In genomic region chr13:48505597-48506091, GRCh38 we compare ENCODE assay signal across 1 cellular context.
TF ChIP-seq lines count a peak whose summit lies in the region.

No MANE protein-coding gene starts in this region.

TF ChIP-seq in GM12878, 131 proteins besides CTCF, POLR2A, EP300 and RAD21 (continued from another document and continues in another):
- TF ChIP-seq, protein P1, sequence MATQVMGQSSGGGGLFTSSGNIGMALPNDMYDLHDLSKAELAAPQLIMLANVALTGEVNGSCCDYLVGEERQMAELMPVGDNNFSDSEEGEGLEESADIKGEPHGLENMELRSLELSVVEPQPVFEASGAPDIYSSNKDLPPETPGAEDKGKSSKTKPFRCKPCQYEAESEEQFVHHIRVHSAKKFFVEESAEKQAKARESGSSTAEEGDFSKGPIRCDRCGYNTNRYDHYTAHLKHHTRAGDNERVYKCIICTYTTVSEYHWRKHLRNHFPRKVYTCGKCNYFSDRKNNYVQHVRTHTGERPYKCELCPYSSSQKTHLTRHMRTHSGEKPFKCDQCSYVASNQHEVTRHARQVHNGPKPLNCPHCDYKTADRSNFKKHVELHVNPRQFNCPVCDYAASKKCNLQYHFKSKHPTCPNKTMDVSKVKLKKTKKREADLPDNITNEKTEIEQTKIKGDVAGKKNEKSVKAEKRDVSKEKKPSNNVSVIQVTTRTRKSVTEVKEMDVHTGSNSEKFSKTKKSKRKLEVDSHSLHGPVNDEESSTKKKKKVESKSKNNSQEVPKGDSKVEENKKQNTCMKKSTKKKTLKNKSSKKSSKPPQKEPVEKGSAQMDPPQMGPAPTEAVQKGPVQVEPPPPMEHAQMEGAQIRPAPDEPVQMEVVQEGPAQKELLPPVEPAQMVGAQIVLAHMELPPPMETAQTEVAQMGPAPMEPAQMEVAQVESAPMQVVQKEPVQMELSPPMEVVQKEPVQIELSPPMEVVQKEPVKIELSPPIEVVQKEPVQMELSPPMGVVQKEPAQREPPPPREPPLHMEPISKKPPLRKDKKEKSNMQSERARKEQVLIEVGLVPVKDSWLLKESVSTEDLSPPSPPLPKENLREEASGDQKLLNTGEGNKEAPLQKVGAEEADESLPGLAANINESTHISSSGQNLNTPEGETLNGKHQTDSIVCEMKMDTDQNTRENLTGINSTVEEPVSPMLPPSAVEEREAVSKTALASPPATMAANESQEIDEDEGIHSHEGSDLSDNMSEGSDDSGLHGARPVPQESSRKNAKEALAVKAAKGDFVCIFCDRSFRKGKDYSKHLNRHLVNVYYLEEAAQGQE (IDR thresholded peaks at IDR 0.05; ENCODE audit: low read depth, low read length), result no peak
- TF ChIP-seq BCL11A (IDR thresholded peaks at IDR 0.05; ENCODE audit: low read depth, low read length), result peak; percentile 74; the same call in 1 of the 2 replicates
- 0 out of 2 replicates have a peak, but pooled peaks have one; percentile 31 for TF ChIP-seq NBN (IDR thresholded peaks at IDR 0.05)
- peak; percentile 35 for TF ChIP-seq SKIL (IDR thresholded peaks at IDR 0.05; ENCODE audit: low read depth, poor library complexity, severe bottlenecking)
- TF ChIP-seq NR2C2 (IDR thresholded peaks at IDR 0.05; ENCODE audit: borderline replicate concordance, control insufficient read depth, insufficient read length, low read depth), result no peak
- peak; percentile 60; the same call in 1 of the 2 replicates for TF ChIP-seq CHD2 (IDR thresholded peaks at IDR 0.05; ENCODE audit: borderline replicate concordance, low read depth, low read length)
- TF ChIP-seq TBL1XR1 (IDR thresholded peaks at IDR 0.05; ENCODE audit: low read depth, low read length), result peak; percentile 61; the same call in 1 of the 2 replicates
- peak; percentile 83 for TF ChIP-seq CBFB (IDR thresholded peaks at IDR 0.05; ENCODE audit: low read depth)
- peak in 1 of 2 experiments; percentile 75; a peak in 2 of 4 replicates for TF ChIP-seq SRF (IDR thresholded peaks at IDR 0.05; ENCODE audit: low read depth in 2 of 2, low read length in 2 of 2)
- peak; percentile 97 for TF ChIP-seq PAX5 (IDR thresholded peaks at IDR 0.05; ENCODE audit: borderline replicate concordance, low read depth, low read length)
- TF ChIP-seq BACH1 (IDR thresholded peaks at IDR 0.05; ENCODE audit: borderline replicate concordance), result no peak
- TF ChIP-seq POU2F2 (IDR thresholded peaks at IDR 0.05; ENCODE audit: borderline replicate concordance, low read depth, low read length), result peak; percentile 64; the same call in 2 of the 3 replicates
- peak; percentile 74 for TF ChIP-seq MTA2 (IDR thresholded peaks at IDR 0.05; ENCODE audit: low read depth)
- peak; percentile 97 for TF ChIP-seq RUNX3 (IDR thresholded peaks at IDR 0.05; ENCODE audit: low read length)
- TF ChIP-seq SMAD1 (IDR thresholded peaks at IDR 0.05; ENCODE audit: low read depth, partially characterized antibody), result no peak
- no peak for TF ChIP-seq NR2C1 (IDR thresholded peaks at IDR 0.05)
- TF ChIP-seq ETV6 (conservative IDR thresholded peaks at IDR 0.05 in 1 of 2, IDR thresholded peaks at IDR 0.05 in 1 of 2; ENCODE audit: borderline replicate concordance in 1 of 2, low read depth in 1 of 2), result peak in 1 of 2 experiments; percentile 86; a peak in 2 of 4 replicates
- TF ChIP-seq SPI1 (IDR thresholded peaks at IDR 0.05; ENCODE audit: borderline replicate concordance, insufficient read depth, low read depth, low read length), result peak; percentile 55; the same call in 1 of the 2 replicates
- peak; percentile 59 for TF ChIP-seq SP1 (IDR thresholded peaks at IDR 0.05; ENCODE audit: low read depth, low read length)
- peak; percentile 96 for TF ChIP-seq MXI1 (IDR thresholded peaks at IDR 0.05; ENCODE audit: low read depth, low read length)
- TF ChIP-seq TCF3 (IDR thresholded peaks at IDR 0.05; ENCODE audit: borderline replicate concordance, insufficient read depth, low read depth, low read length), result peak; percentile 96
- TF ChIP-seq, protein P2, sequence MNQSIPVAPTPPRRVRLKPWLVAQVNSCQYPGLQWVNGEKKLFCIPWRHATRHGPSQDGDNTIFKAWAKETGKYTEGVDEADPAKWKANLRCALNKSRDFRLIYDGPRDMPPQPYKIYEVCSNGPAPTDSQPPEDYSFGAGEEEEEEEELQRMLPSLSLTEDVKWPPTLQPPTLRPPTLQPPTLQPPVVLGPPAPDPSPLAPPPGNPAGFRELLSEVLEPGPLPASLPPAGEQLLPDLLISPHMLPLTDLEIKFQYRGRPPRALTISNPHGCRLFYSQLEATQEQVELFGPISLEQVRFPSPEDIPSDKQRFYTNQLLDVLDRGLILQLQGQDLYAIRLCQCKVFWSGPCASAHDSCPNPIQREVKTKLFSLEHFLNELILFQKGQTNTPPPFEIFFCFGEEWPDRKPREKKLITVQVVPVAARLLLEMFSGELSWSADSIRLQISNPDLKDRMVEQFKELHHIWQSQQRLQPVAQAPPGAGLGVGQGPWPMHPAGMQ (IDR thresholded peaks at IDR 0.05; ENCODE audit: borderline replicate concordance), result no peak
- peak; percentile 70; the same call in 1 of the 2 replicates for TF ChIP-seq DPF2 (IDR thresholded peaks at IDR 0.05)
- peak; percentile 80 for TF ChIP-seq FOXM1 (IDR thresholded peaks at IDR 0.05; ENCODE audit: low read depth, low read length)
- TF ChIP-seq, protein P3, sequence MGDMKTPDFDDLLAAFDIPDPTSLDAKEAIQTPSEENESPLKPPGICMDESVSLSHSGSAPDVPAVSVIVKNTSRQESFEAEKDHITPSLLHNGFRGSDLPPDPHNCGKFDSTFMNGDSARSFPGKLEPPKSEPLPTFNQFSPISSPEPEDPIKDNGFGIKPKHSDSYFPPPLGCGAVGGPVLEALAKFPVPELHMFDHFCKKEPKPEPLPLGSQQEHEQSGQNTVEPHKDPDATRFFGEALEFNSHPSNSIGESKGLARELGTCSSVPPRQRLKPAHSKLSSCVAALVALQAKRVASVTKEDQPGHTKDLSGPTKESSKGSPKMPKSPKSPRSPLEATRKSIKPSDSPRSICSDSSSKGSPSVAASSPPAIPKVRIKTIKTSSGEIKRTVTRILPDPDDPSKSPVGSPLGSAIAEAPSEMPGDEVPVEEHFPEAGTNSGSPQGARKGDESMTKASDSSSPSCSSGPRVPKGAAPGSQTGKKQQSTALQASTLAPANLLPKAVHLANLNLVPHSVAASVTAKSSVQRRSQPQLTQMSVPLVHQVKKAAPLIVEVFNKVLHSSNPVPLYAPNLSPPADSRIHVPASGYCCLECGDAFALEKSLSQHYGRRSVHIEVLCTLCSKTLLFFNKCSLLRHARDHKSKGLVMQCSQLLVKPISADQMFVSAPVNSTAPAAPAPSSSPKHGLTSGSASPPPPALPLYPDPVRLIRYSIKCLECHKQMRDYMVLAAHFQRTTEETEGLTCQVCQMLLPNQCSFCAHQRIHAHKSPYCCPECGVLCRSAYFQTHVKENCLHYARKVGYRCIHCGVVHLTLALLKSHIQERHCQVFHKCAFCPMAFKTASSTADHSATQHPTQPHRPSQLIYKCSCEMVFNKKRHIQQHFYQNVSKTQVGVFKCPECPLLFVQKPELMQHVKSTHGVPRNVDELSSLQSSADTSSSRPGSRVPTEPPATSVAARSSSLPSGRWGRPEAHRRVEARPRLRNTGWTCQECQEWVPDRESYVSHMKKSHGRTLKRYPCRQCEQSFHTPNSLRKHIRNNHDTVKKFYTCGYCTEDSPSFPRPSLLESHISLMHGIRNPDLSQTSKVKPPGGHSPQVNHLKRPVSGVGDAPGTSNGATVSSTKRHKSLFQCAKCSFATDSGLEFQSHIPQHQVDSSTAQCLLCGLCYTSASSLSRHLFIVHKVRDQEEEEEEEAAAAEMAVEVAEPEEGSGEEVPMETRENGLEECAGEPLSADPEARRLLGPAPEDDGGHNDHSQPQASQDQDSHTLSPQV (IDR thresholded peaks at IDR 0.05), result 0 out of 2 replicates have a peak, but pooled peaks have one; percentile 17
- TF ChIP-seq CREM (IDR thresholded peaks at IDR 0.05; ENCODE audit: low read depth), result peak; percentile 38; the same call in 1 of the 2 replicates
- TF ChIP-seq NFXL1 (IDR thresholded peaks at IDR 0.05; ENCODE audit: borderline replicate concordance), result no peak
- TF ChIP-seq, protein P4, sequence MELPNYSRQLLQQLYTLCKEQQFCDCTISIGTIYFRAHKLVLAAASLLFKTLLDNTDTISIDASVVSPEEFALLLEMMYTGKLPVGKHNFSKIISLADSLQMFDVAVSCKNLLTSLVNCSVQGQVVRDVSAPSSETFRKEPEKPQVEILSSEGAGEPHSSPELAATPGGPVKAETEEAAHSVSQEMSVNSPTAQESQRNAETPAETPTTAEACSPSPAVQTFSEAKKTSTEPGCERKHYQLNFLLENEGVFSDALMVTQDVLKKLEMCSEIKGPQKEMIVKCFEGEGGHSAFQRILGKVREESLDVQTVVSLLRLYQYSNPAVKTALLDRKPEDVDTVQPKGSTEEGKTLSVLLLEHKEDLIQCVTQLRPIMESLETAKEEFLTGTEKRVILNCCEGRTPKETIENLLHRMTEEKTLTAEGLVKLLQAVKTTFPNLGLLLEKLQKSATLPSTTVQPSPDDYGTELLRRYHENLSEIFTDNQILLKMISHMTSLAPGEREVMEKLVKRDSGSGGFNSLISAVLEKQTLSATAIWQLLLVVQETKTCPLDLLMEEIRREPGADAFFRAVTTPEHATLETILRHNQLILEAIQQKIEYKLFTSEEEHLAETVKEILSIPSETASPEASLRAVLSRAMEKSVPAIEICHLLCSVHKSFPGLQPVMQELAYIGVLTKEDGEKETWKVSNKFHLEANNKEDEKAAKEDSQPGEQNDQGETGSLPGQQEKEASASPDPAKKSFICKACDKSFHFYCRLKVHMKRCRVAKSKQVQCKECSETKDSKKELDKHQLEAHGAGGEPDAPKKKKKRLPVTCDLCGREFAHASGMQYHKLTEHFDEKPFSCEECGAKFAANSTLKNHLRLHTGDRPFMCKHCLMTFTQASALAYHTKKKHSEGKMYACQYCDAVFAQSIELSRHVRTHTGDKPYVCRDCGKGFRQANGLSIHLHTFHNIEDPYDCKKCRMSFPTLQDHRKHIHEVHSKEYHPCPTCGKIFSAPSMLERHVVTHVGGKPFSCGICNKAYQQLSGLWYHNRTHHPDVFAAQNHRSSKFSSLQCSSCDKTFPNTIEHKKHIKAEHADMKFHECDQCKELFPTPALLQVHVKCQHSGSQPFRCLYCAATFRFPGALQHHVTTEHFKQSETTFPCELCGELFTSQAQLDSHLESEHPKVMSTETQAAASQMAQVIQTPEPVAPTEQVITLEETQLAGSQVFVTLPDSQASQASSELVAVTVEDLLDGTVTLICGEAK (IDR thresholded peaks at IDR 0.05; ENCODE audit: borderline replicate concordance), result no peak
- peak; percentile 73; the same call in 1 of the 2 replicates for TF ChIP-seq RCOR1 (conservative IDR thresholded peaks at IDR 0.05; ENCODE audit: low read depth, low read length)
- TF ChIP-seq MEF2A (IDR thresholded peaks at IDR 0.05; ENCODE audit: insufficient read depth, low read depth, low read length), result peak; percentile 72; the same call in 1 of the 2 replicates
- TF ChIP-seq EZH2 (IDR thresholded peaks at IDR 0.05; ENCODE audit: borderline replicate concordance, control insufficient read depth, low read depth, low read length), result no peak
- TF ChIP-seq ATF2 (IDR thresholded peaks at IDR 0.05; ENCODE audit: low read length), result peak; percentile 77
- TF ChIP-seq NFIC (IDR thresholded peaks at IDR 0.05; ENCODE audit: low read depth, low read length), result peak; percentile 82
- TF ChIP-seq GATAD2B (conservative IDR thresholded peaks at IDR 0.05; ENCODE audit: low read depth), result 0 out of 2 replicates have a peak, but pooled peaks have one; percentile 6
- TF ChIP-seq BHLHE40 (IDR thresholded peaks at IDR 0.05; ENCODE audit: borderline replicate concordance in 1 of 2, low read depth in 2 of 2, low read length in 1 of 2), result peak; percentile 89 to 92
- TF ChIP-seq, protein P5, sequence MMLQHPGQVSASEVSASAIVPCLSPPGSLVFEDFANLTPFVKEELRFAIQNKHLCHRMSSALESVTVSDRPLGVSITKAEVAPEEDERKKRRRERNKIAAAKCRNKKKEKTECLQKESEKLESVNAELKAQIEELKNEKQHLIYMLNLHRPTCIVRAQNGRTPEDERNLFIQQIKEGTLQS (IDR thresholded peaks at IDR 0.05; ENCODE audit: borderline replicate concordance, extremely low read depth, low read depth, low read length), result no peak
- TF ChIP-seq IRF4 (IDR thresholded peaks at IDR 0.05; ENCODE audit: low read depth, low read length), result peak; percentile 71; the same call in 1 of the 2 replicates
- peak; percentile 27; the same call in 1 of the 2 replicates for TF ChIP-seq SMC3 (IDR thresholded peaks at IDR 0.05; ENCODE audit: borderline replicate concordance, low read length)
- peak; percentile 86 to 90 for TF ChIP-seq IKZF2 (IDR thresholded peaks at IDR 0.05)
- TF ChIP-seq CHD4 (IDR thresholded peaks at IDR 0.05), result no peak
- no peak for TF ChIP-seq ASH2L (IDR thresholded peaks at IDR 0.05; ENCODE audit: borderline replicate concordance, low read depth)
- peak; percentile 75 for TF ChIP-seq EED (IDR thresholded peaks at IDR 0.05; ENCODE audit: low read depth)
- no peak for TF ChIP-seq RB1 (IDR thresholded peaks at IDR 0.05; ENCODE audit: borderline replicate concordance)
- TF ChIP-seq TCF12 (IDR thresholded peaks at IDR 0.05; ENCODE audit: low read depth, low read length), result peak; percentile 95
- no peak for TF ChIP-seq ZBED1 (IDR thresholded peaks at IDR 0.05; ENCODE audit: borderline replicate concordance)
- no peak for TF ChIP-seq HDAC6 (IDR thresholded peaks at IDR 0.05; ENCODE audit: unreplicated experiment)
- 0 out of 2 replicates have a peak, but pooled peaks have one; percentile 41 for TF ChIP-seq MAX (IDR thresholded peaks at IDR 0.05; ENCODE audit: low read depth, low read length)
- peak; percentile 89 for TF ChIP-seq IKZF1 (conservative IDR thresholded peaks at IDR 0.05)
- TF ChIP-seq SREBF2 (IDR thresholded peaks at IDR 0.05; ENCODE audit: low read length), result no peak
